In the genomic region with DNA sequence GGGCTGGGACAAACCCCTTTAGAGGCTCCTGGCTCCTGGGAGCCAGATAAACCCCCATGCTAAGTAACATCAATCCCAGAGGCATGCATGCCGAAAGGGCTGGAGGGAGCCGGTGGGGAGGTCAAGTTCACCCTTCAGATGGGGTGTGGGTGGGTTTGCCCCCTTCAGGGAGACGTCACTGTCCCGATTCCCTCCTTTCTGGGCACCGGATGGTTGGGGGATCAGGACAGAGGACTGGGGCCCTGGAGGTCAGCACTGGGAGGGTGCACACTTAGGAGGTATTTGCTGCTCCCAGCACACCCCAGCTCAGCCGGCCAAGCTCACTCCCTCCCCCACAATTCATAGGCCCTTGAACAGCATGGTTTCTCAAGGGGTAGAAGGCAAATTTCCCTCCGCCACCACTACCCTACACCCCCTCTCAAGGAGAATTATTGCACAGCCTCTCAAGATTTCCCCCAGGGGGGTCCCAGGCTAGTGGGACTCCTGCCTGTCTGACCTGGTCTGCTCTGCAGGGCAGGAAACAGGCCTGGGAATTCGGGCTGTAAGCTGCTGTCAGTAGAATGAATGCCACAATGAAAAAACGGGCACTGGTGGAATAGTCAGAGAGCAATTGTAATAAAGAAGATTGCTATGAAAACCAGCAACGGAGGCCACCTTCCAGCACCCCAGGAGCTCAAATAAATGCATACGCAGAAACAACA, we compare ENCODE assay signal across 27 cellular contexts.
A peak's percentile ranks its signal among the peaks of the same experiment; 100 is the strongest.
DNase-seq lines count a peak whose midpoint lies in the region; ATAC-seq and TF ChIP-seq lines count a peak whose summit lies in the region.
"Had no signal": no experiment of that assay in that cellular context is flagged by ENCODE, and none has a peak within 500 bp of the region (broad histone marks: within the 10 kb centered on the region; RNA-seq: fewer than 3 reads in every experiment).

No MANE protein-coding gene starts in this region.

- H4K20me1 ChIP-seq in osteoblast (ENCODE audit: insufficient read depth, low read length) = no peaks in the 10 kb centered on the region

- intact Hi-C loops in natural killer cell (cut with micrococcal nuclease) = no loop called here

- H3K36me3 ChIP-seq in osteoblast (ENCODE audit: insufficient read depth, low read length) = no peaks in the 10 kb centered on the region
- no peaks in the 10 kb centered on the region for H3K36me3 ChIP-seq in effector memory CD4-positive, alpha-beta T cell (ENCODE audit: control insufficient read depth, insufficient read depth, low read length)
- H3K36me3 ChIP-seq: breast epithelium, transverse colon had no signal

- H3K4me1 Mint-ChIP-seq in natural killer cell = no peaks in the 10 kb centered on the region
- no peaks in the 10 kb centered on the region for H3K4me1 Mint-ChIP-seq in natural killer cell treated with Interleukin-12 subunit alpha and Interleukin-12 subunit beta and Interleukin-15 and Interleukin-18, amount 100 ng/mL, for 72 hours (ENCODE audit: low read depth in 2 of 2)
- H3K4me1 Mint-ChIP-seq: activated CD4-positive, alpha-beta memory T cell treated with anti-CD3 and anti-CD28 coated beads, Interleukin-2, amount 10 ng/mL, durations not matched to agents 7 days and 5 days had no signal

- H2AFZ ChIP-seq in osteoblast (ENCODE audit: low read length) = no peak overlapping the region

- no peaks in the 10 kb centered on the region for H3K79me2 ChIP-seq in osteoblast (ENCODE audit: insufficient read depth, low read length)

- H3K36me3 Mint-ChIP-seq in natural killer cell = no peaks in the 10 kb centered on the region
- H3K36me3 Mint-ChIP-seq in natural killer cell treated with Interleukin-12 subunit alpha and Interleukin-12 subunit beta and Interleukin-15 and Interleukin-18, amount 100 ng/mL, for 72 hours = no peaks in the 10 kb centered on the region

- no peak overlapping the region for H3K4me2 ChIP-seq in osteoblast (ENCODE audit: insufficient read depth, low read length)

- peaks cover 0 to 5% of the 10 kb centered on the region in 2 donors for H3K27me3 Mint-ChIP-seq in natural killer cell (ENCODE audit: low read depth in 2 of 2)
- H3K27me3 Mint-ChIP-seq in natural killer cell treated with Interleukin-12 subunit alpha and Interleukin-12 subunit beta and Interleukin-15 and Interleukin-18, amount 100 ng/mL, for 72 hours = peaks cover 0 to 3% of the 10 kb centered on the region in 2 donors
- H3K27me3 Mint-ChIP-seq: activated CD4-positive, alpha-beta memory T cell treated with anti-CD3 and anti-CD28 coated beads, Interleukin-2, amount 10 ng/mL, durations not matched to agents 7 days and 5 days had no signal

- ATAC-seq in natural killer cell = no peak
- no peak for ATAC-seq in natural killer cell treated with Interleukin-12 subunit alpha and Interleukin-12 subunit beta and Interleukin-15 and Interleukin-18, amount 100 ng/mL, for 72 hours
- ATAC-seq in GM19463 (IDR thresholded peaks at IDR 0.05; ENCODE audit: unreplicated experiment) = no peak
- ATAC-seq: activated CD4-positive, CD25-positive, alpha-beta regulatory T cell treated with anti-CD3 and anti-CD28 coated beads, Interleukin-2, amount 50 U/mL, for 24 hours; HCT116; left cardiac atrium had no signal

- H3K27ac Mint-ChIP-seq in natural killer cell = no peak overlapping the region
- H3K27ac Mint-ChIP-seq in natural killer cell treated with Interleukin-12 subunit alpha and Interleukin-12 subunit beta and Interleukin-15 and Interleukin-18, amount 100 ng/mL, for 72 hours = no peak overlapping the region
- H3K27ac Mint-ChIP-seq: activated CD4-positive, alpha-beta memory T cell treated with anti-CD3 and anti-CD28 coated beads, Interleukin-2, amount 10 ng/mL, durations not matched to agents 7 days and 5 days had no signal

- no peak overlapping the region for H3K27ac ChIP-seq in coronary artery
- no peak overlapping the region for H3K27ac ChIP-seq in osteoblast (ENCODE audit: low read depth, low read length)
- H3K27ac ChIP-seq in effector memory CD4-positive, alpha-beta T cell (ENCODE audit: insufficient read depth, low read length, poor library complexity, severe bottlenecking) = no peak overlapping the region
- H3K27ac ChIP-seq: breast epithelium, C4-2B, RWPE1, transverse colon had no signal

- DNase-seq in natural killer cell = peak; percentile 7
- DNase-seq in natural killer cell treated with Interleukin-12 subunit alpha and Interleukin-12 subunit beta and Interleukin-15 and Interleukin-18, amount 100 ng/mL, for 72 hours (ENCODE audit: low spot score) = no peak
- DNase-seq in coronary artery (ENCODE audit: low spot score) = peak; percentile 65
- DNase-seq in osteoblast (ENCODE audit: insufficient read length, low spot score, missing footprints) = peak; percentile 42
- DNase-seq in effector memory CD4-positive, alpha-beta T cell = no peak
- DNase-seq in AG20443 (ENCODE audit: low spot score) = no peak
- no peak for DNase-seq in ureter (ENCODE audit: low spot score)
- DNase-seq: activated gamma-delta T cell; DMS79; effector CD8-positive, alpha-beta T cell; GDM1; KBM-7; left cardiac atrium; NCI-H2029; NCI-H226; NCI-H82; nucleus accumbens; small intestine; transverse colon had no signal

- H3K9me3 Mint-ChIP-seq in natural killer cell = no peaks in the 10 kb centered on the region
- no peaks in the 10 kb centered on the region for H3K9me3 Mint-ChIP-seq in natural killer cell treated with Interleukin-12 subunit alpha and Interleukin-12 subunit beta and Interleukin-15 and Interleukin-18, amount 100 ng/mL, for 72 hours
- H3K9me3 Mint-ChIP-seq: activated CD4-positive, alpha-beta memory T cell treated with anti-CD3 and anti-CD28 coated beads, Interleukin-2, amount 10 ng/mL, durations not matched to agents 7 days and 5 days had no signal

- no peak overlapping the region for H3K4me3 Mint-ChIP-seq in natural killer cell
- no peak overlapping the region for H3K4me3 Mint-ChIP-seq in natural killer cell treated with Interleukin-12 subunit alpha and Interleukin-12 subunit beta and Interleukin-15 and Interleukin-18, amount 100 ng/mL, for 72 hours
- H3K4me3 Mint-ChIP-seq: activated CD4-positive, alpha-beta memory T cell treated with anti-CD3 and anti-CD28 coated beads, Interleukin-2, amount 10 ng/mL, durations not matched to agents 7 days and 5 days had no signal

- H3K27me3 ChIP-seq in osteoblast (ENCODE audit: insufficient read depth, low read length) = no peaks in the 10 kb centered on the region
- no peaks in the 10 kb centered on the region for H3K27me3 ChIP-seq in effector memory CD4-positive, alpha-beta T cell (replicated peaks; ENCODE audit: control insufficient read depth, insufficient read depth, low read length, poor library complexity, severe bottlenecking)
- H3K27me3 ChIP-seq: breast epithelium, transverse colon had no signal

- H3K4me1 ChIP-seq in osteoblast (ENCODE audit: insufficient read depth, low read length) = no peaks in the 10 kb centered on the region
- H3K4me1 ChIP-seq in effector memory CD4-positive, alpha-beta T cell (ENCODE audit: control insufficient read depth, insufficient read depth, low read length, poor library complexity, severe bottlenecking) = no peaks in the 10 kb centered on the region
- H3K4me1 ChIP-seq: breast epithelium, Caco-2, transverse colon had no signal

- H3K4me3 ChIP-seq in coronary artery (no peak overlapping the region), osteoblast (ENCODE audit: insufficient read depth, low read length) (no peak overlapping the region)
- H3K4me3 ChIP-seq in effector memory CD4-positive, alpha-beta T cell (ENCODE audit: insufficient read depth, low read depth, low read length, poor library complexity, severe bottlenecking) = no peak overlapping the region
- H3K4me3 ChIP-seq: breast epithelium, transverse colon had no signal

- no peaks in the 10 kb centered on the region for H3K9me3 ChIP-seq in osteoblast (ENCODE audit: low read depth, low read length)
- H3K9me3 ChIP-seq in effector memory CD4-positive, alpha-beta T cell (ENCODE audit: control insufficient read depth, low read length) = no peaks in the 10 kb centered on the region
- H3K9me3 ChIP-seq: breast epithelium, Caco-2, transverse colon had no signal

- TF ChIP-seq CTCF in natural killer cell (IDR thresholded peaks at IDR 0.05) (no peak), coronary artery (IDR thresholded peaks at IDR 0.05) (no peak), osteoblast (IDR thresholded peaks at IDR 0.05; ENCODE audit: extremely low read depth, low read depth, low read length) (no peak)

Comparison
In these comparisons a context has a peak if more than half of its experiments do, and no peak if none do; other contexts are left out.
1. DNase-seq: peak in natural killer cell (single experiment), coronary artery (single experiment) and osteoblast (single experiment); none in natural killer cell treated with Interleukin-12 subunit alpha and Interleukin-12 subunit beta and Interleukin-15 and Interleukin-18, amount 100 ng/mL, for 72 hours (single experiment), effector memory CD4-positive, alpha-beta T cell (0 of 3), AG20443 (single experiment) and ureter (single experiment).